9 cellular contexts compared by ENCODE assay signal in the genomic region with DNA sequence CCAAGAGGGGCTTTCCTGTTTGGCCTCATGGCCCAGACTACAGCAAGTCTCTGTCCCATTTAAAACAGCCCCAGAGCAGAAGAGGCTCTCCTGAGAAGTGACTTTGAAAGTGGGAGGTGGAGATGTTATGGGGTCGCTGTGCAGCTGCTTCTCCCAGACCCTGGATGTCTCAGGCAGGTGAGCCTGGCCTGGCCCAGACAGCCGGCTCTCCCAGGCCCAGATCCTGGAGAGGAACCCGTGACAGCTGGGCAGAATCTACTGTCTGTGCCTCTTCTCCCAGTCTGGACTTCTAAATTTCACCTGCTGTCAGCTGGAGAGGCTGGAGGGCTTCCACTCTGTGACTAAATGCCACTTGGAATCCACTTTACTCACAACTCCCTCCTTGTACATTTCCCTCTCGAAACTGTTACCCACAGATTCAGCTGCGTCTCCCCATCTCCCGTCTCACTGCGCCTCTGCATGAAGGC. TPM values are rescaled to one million over a fixed set of nuclear protein-coding genes. Genes with fewer than 3 reads are reported as not detected.
DNase-seq lines count a peak whose midpoint lies in the region; ATAC-seq and TF ChIP-seq lines count a peak whose summit lies in the region.
"Had no signal": no experiment of that assay in that cellular context is flagged by ENCODE, and none has a peak within 500 bp of the region (broad histone marks: within the 10 kb centered on the region; RNA-seq: fewer than 3 reads in every experiment).

No MANE protein-coding gene starts in this region.

- WGBS in smooth muscle cell (ENCODE audit: low lambda C conversion rate) = 90% methylated on average over 7 of the region's 7 CpGs

- no peaks in the 10 kb centered on the region for H4K20me1 ChIP-seq in smooth muscle cell (ENCODE audit: low read depth)

- H3K36me3 ChIP-seq in SK-N-MC (ENCODE audit: insufficient read depth, low read length) (no peaks in the 10 kb centered on the region), cardiac muscle cell (peaks cover 9% of the 10 kb centered on the region), smooth muscle cell (ENCODE audit: low read depth) (no peaks in the 10 kb centered on the region)

- H2AFZ ChIP-seq in smooth muscle cell (ENCODE audit: low read depth) = no peak overlapping the region
- H2AFZ ChIP-seq: parathyroid adenoma had no signal

- H3K27me3 ChIP-seq in cardiac muscle cell (no peaks in the 10 kb centered on the region), smooth muscle cell (ENCODE audit: low read depth) (no peaks in the 10 kb centered on the region)

- H3K9ac ChIP-seq in SK-N-MC (ENCODE audit: insufficient read length) (peak overlapping the region; percentile 43), smooth muscle cell (ENCODE audit: low read depth) (no peak overlapping the region)
- H3K9ac ChIP-seq: parathyroid adenoma had no signal

- H3F3A ChIP-seq in smooth muscle cell (ENCODE audit: low read depth) = peaks cover 3% of the 10 kb centered on the region

- no peak for TF ChIP-seq CTCF in GM20000 (IDR thresholded peaks at IDR 0.05; ENCODE audit: extremely low read depth, missing control alignments)
- TF ChIP-seq CTCF in cardiac muscle cell (IDR thresholded peaks at IDR 0.05; ENCODE audit: low read depth, low read length) = no peak
- no peak for TF ChIP-seq CTCF in smooth muscle cell (IDR thresholded peaks at IDR 0.05; ENCODE audit: borderline replicate concordance, insufficient read depth, poor library complexity, severe bottlenecking)

- H3K79me2 ChIP-seq in smooth muscle cell (ENCODE audit: low read depth) = no peaks in the 10 kb centered on the region
- H3K79me2 ChIP-seq: parathyroid adenoma had no signal

- no peak for ATAC-seq in GM21390 (IDR thresholded peaks at IDR 0.05; ENCODE audit: unreplicated experiment)
- ATAC-seq in HG02571 (IDR thresholded peaks at IDR 0.05; ENCODE audit: unreplicated experiment) = no peak

- peak overlapping the region; percentile 34 for H3K4me2 ChIP-seq in smooth muscle cell

- H3K9me3 ChIP-seq in SK-N-MC (ENCODE audit: low read depth, low read length) (no peaks in the 10 kb centered on the region), cardiac muscle cell (ENCODE audit: low read depth) (no peaks in the 10 kb centered on the region), smooth muscle cell (replicated peaks; ENCODE audit: low read depth) (no peaks in the 10 kb centered on the region)

- peak; percentile 26 for DNase-seq in GM20000 (ENCODE audit: low spot score)
- no peak for DNase-seq in SK-N-MC (ENCODE audit: low read depth, low spot score)
- DNase-seq in cardiac muscle cell (ENCODE audit: low read depth in 1 of 2, low spot score in 1 of 2) = no peak
- DNase-seq in smooth muscle cell (lab: John Stamatoyannopoulos, UW; ENCODE audit: unreplicated experiment) = no peak
- DNase-seq in SKM-1 (lab: John Stamatoyannopoulos, UW; ENCODE audit: unreplicated experiment) = no peak
- DNase-seq in COLO668 (lab: John Stamatoyannopoulos, UW; ENCODE audit: unreplicated experiment) = no peak

- H3K27ac ChIP-seq in SK-N-MC (peak overlapping the region; percentile 93), cardiac muscle cell (peak overlapping the region; percentile 94), smooth muscle cell (ENCODE audit: low read depth) (peak overlapping the region; percentile 88)
- H3K27ac ChIP-seq: parathyroid adenoma had no signal

- H3K4me3 ChIP-seq in SK-N-MC (peak overlapping the region; percentile 61), cardiac muscle cell (no peak overlapping the region), smooth muscle cell (no peak overlapping the region)

- peaks cover 22% of the 10 kb centered on the region for H3K4me1 ChIP-seq in cardiac muscle cell (ENCODE audit: low read depth)
- no peaks in the 10 kb centered on the region for H3K4me1 ChIP-seq in smooth muscle cell (ENCODE audit: low read depth)
- H3K4me1 ChIP-seq: parathyroid adenoma had no signal

RNA-seq across cellular contexts. Expression of a gene that starts 20.5 kb away (rescaled TPM):
- total RNA-seq in cardiac muscle cell = 39.6 and 42.6 TPM in 2 replicates
- 21.5 and 29.5 TPM in 2 replicates for polyA plus RNA-seq in cardiac muscle cell
- 3.6 and 5.5 TPM in 2 replicates for total RNA-seq in smooth muscle cell
- polyA plus RNA-seq in smooth muscle cell = 3.3 and 4.2 TPM in 2 replicates

RNA-seq across cellular contexts. Expression of a gene that starts 33.8 kb away (rescaled TPM):
- total RNA-seq in cardiac muscle cell = 50.3 and 52.5 TPM in 2 replicates
- polyA plus RNA-seq in cardiac muscle cell = 36.9 and 42.5 TPM in 2 replicates
- 0.94 and 4.2 TPM in 2 replicates for total RNA-seq in smooth muscle cell
- 0.70 and 3.3 TPM in 2 replicates for polyA plus RNA-seq in smooth muscle cell
